In the genomic region with DNA sequence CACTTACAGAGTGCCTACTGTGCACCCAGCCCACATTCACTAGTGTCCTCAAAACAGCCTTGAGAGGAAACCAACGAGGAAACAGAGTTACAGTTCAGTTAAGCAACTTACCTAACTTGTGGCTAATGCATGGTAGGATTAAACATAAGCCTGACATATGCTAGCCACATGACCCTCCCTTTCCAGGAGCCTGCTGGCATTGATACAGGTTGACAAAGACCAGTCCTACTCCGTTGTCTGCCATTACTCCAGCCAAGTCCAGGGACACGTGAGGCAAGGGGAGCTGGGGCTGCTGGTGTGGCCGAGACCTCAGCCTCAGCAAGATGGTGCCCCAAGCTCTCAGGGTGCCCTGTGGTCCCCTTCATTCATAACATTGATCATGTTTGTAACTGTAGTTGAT, we compare ENCODE assay signal across 35 cellular contexts. TPM values are rescaled to one million over a fixed set of nuclear protein-coding genes. Genes with fewer than 3 reads are reported as not detected.
"Had no signal": no experiment of that assay in that cellular context is flagged by ENCODE, and none has a peak within 500 bp of the region (broad histone marks: within the 10 kb centered on the region; RNA-seq: fewer than 3 reads in every experiment).

No MANE protein-coding gene starts in this region.

- H3K4me3 Mint-ChIP-seq: activated CD4-positive, alpha-beta T cell treated with anti-CD3 and anti-CD28 coated beads for 36 hours; activated CD4-positive, alpha-beta T cell treated with anti-CD3 and anti-CD28 coated beads, Interleukin-2, amount 10 ng/mL, durations not matched to agents 7 days and 5 days; activated CD8-positive, alpha-beta T cell treated with anti-CD3 and anti-CD28 coated beads, Interleukin-2, amount 10 ng/mL, durations not matched to agents 7 days and 5 days; activated naive CD4-positive, alpha-beta T cell treated with anti-CD3 and anti-CD28 coated beads for 36 hours; activated T-cell treated with anti-CD3 and anti-CD28 coated beads, Interleukin-2, amount 50 U/mL, for 24 hours; WTC11 had no signal

- H3K9me3 Mint-ChIP-seq: activated CD4-positive, alpha-beta T cell treated with anti-CD3 and anti-CD28 coated beads, Interleukin-2, amount 10 ng/mL, durations not matched to agents 7 days and 5 days; activated naive CD4-positive, alpha-beta T cell treated with anti-CD3 and anti-CD28 coated beads for 36 hours; activated naive CD4-positive, alpha-beta T cell treated with anti-CD3 and anti-CD28 coated beads, Interleukin-2, amount 50 U/mL, for 72 hours; activated T-cell treated with anti-CD3 and anti-CD28 coated beads, Interleukin-2, amount 50 U/mL, for 24 hours; WTC11 had no signal

- H3K27ac Mint-ChIP-seq: activated CD4-positive, alpha-beta T cell treated with anti-CD3 and anti-CD28 coated beads for 36 hours; activated CD4-positive, alpha-beta T cell treated with anti-CD3 and anti-CD28 coated beads, Interleukin-2, amount 10 ng/mL, durations not matched to agents 7 days and 5 days; activated CD8-positive, alpha-beta T cell treated with anti-CD3 and anti-CD28 coated beads, Interleukin-2, amount 10 ng/mL, durations not matched to agents 7 days and 5 days; activated naive CD4-positive, alpha-beta T cell treated with anti-CD3 and anti-CD28 coated beads for 36 hours; activated naive CD4-positive, alpha-beta T cell treated with anti-CD3 and anti-CD28 coated beads, Interleukin-2, amount 50 U/mL, for 72 hours; activated T-cell treated with anti-CD3 and anti-CD28 coated beads, Interleukin-2, amount 50 U/mL, for 24 hours; WTC11 had no signal

- H3K27ac ChIP-seq: adrenal gland, brain microvascular endothelial cell, Peyer's patch, SJSA1 had no signal

- DNase-seq: activated CD4-positive, alpha-beta T cell treated with anti-CD3 and anti-CD28 coated beads, Interleukin-2, amount 10 ng/mL, durations not matched to agents 7 days and 5 days; activated CD4-positive, alpha-beta T cell treated with anti-CD3 and anti-CD28 coated beads, Interleukin-2, amount 50 U/mL, for 48 hours; activated CD8-positive, alpha-beta T cell treated with anti-CD3 and anti-CD28 coated beads, Interleukin-2, amount 10 ng/mL, durations not matched to agents 7 days and 5 days; activated gamma-delta T cell treated with Interleukin-2 at 50 U/mL for 16 hours; activated T-cell treated with anti-CD3 and anti-CD28 coated beads, Interleukin-2, amount 50 U/mL, for 24 hours; adrenal gland; brain microvascular endothelial cell; central memory CD4-positive, alpha-beta T cell; Karpas-422; KBM-7; NCI-H1048; NCI-H1105 treated with DMSO at 0.1 percent for 48 hours; NCI-H1436; NCI-H1694; NCI-H1930; NCI-H2081 treated with DMSO at 0.1 percent for 48 hours; NCI-H226; NCI-H446 treated with DMSO at 0.1 percent for 48 hours; NCI-H69; NK-92 treated with Interleukin-12 subunit alpha and Interleukin-12 subunit beta, amount 100 ng/mL, for 24 hours; PC-3; Peyer's patch; RPMI8226; SHP77 treated with DMSO at 0.1 percent for 48 hours; SW 1271; T-helper 1 cell; T-helper 2 cell; T-helper 9 cell had no signal

- H3K4me1 ChIP-seq: Peyer's patch, SJSA1 had no signal

- H3K36me3 ChIP-seq: adrenal gland, brain microvascular endothelial cell, Peyer's patch, SJSA1 had no signal

- H3K27me3 ChIP-seq: adrenal gland, brain microvascular endothelial cell, Peyer's patch, SJSA1 had no signal

- ATAC-seq: activated CD8-positive, alpha-beta T cell treated with anti-CD3 and anti-CD28 coated beads, Interleukin-2, amount 10 ng/mL, durations not matched to agents 7 days and 5 days; PC-3; WTC11 had no signal

- H3K27me3 Mint-ChIP-seq: activated CD4-positive, alpha-beta T cell treated with anti-CD3 and anti-CD28 coated beads for 36 hours; activated CD4-positive, alpha-beta T cell treated with anti-CD3 and anti-CD28 coated beads, Interleukin-2, amount 10 ng/mL, durations not matched to agents 7 days and 5 days; activated T-cell treated with anti-CD3 and anti-CD28 coated beads, Interleukin-2, amount 50 U/mL, for 24 hours had no signal

- H3K4me3 ChIP-seq: adrenal gland, Peyer's patch, SJSA1 had no signal

- H3K36me3 Mint-ChIP-seq: activated naive CD4-positive, alpha-beta T cell treated with anti-CD3 and anti-CD28 coated beads, Interleukin-2, amount 50 U/mL, for 72 hours; WTC11 had no signal

- H3K9me3 ChIP-seq: adrenal gland, Peyer's patch, SJSA1 had no signal

RNA-seq across cellular contexts. Expression of a gene that starts 37.9 kb away (rescaled TPM):
- total RNA-seq: chondrocyte, MCF 10A, PC-3, SJSA1, WTC11 had no signal
